17 cellular contexts compared by ENCODE assay signal in the genomic region with DNA sequence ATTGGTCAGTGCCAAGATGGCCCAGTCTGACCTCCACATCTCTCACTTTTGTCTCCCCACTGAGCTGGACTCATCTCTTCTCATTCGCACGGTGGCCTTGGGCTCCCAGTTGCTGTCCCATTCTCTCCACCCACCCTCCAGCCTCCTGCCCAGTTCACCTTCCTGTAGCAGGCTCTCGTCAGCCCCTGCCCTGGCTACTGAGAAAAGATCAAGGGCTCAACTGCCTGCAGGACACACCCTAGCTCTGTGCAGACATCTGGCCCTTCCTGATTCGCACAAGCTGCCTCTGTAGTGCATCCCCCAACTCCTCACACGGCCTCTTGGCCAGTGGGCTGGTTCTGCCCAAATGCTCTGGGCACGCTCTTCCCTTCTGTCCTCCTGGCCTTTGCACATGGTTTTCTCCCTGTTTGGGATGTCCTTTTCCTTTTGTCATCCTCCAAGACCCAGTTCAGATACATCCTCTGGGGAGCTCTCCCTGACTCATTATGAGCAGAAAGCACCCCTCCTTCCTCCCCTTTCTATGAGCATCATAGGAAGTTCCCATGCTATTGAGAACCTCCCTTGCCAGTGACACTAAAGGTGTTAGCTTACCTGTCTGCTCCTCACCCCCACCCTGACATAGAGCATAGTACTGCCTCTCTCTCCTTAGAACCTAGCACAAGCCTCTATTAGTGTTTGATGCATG.
DNase-seq lines count a peak whose midpoint lies in the region; ATAC-seq, FAIRE-seq and TF ChIP-seq lines count a peak whose summit lies in the region.
"Had no signal": no experiment of that assay in that cellular context is flagged by ENCODE, and none has a peak within 500 bp of the region (broad histone marks: within the 10 kb centered on the region; RNA-seq: fewer than 3 reads in every experiment).

No MANE protein-coding gene starts in this region.

- H3K9me3 Mint-ChIP-seq in activated naive CD8-positive, alpha-beta T cell treated with anti-CD3 and anti-CD28 coated beads, Interleukin-2, amount 10 ng/mL, durations not matched to agents 7 days and 5 days = no peaks in the 10 kb centered on the region
- H3K9me3 Mint-ChIP-seq in activated naive CD8-positive, alpha-beta T cell treated with anti-CD3 and anti-CD28 coated beads, Interleukin-2, amount 50 U/mL, for 24 hours = no peaks in the 10 kb centered on the region
- H3K9me3 Mint-ChIP-seq in T-cell (no peaks in the 10 kb centered on the region), endothelial cell (ENCODE audit: unreplicated experiment) (no peaks in the 10 kb centered on the region)
- no peaks in the 10 kb centered on the region for H3K9me3 Mint-ChIP-seq in activated T-helper 1 cell treated with anti-CD3 and anti-CD28 coated beads, Interleukin-12 subunit alpha, Interleukin-12 subunit beta, Interleukin-2, Interleukin-4 antibody, amounts not matched to agents 30 ng/mL and 10 ng/mL and 1 ng/mL, durations not matched to agents 14 hours and 24 hours and 36 hours

- peak overlapping the region; percentile 51 for H3K27ac Mint-ChIP-seq in activated naive CD8-positive, alpha-beta T cell treated with anti-CD3 and anti-CD28 coated beads, Interleukin-2, amount 10 ng/mL, durations not matched to agents 7 days and 5 days
- H3K27ac Mint-ChIP-seq in activated naive CD8-positive, alpha-beta T cell treated with anti-CD3 and anti-CD28 coated beads, Interleukin-2, amount 50 U/mL, for 24 hours = no peak overlapping the region
- H3K27ac Mint-ChIP-seq in T-cell = peak overlapping the region; percentile 19 to 23
- H3K27ac Mint-ChIP-seq in endothelial cell (ENCODE audit: unreplicated experiment) = no peak overlapping the region
- H3K27ac Mint-ChIP-seq in activated T-helper 1 cell treated with anti-CD3 and anti-CD28 coated beads, Interleukin-12 subunit alpha, Interleukin-12 subunit beta, Interleukin-2, Interleukin-4 antibody, amounts not matched to agents 30 ng/mL and 10 ng/mL and 1 ng/mL, durations not matched to agents 14 hours and 24 hours and 36 hours = no peak overlapping the region
- H3K27ac Mint-ChIP-seq: B cell had no signal

- no peak for FAIRE-seq in urothelium cell line (lab: Jason Lieb, UNC)

- TF ChIP-seq CTCF in endothelial cell (IDR thresholded peaks at IDR 0.05; ENCODE audit: unreplicated experiment) = no peak

- H3K27me3 Mint-ChIP-seq in activated naive CD8-positive, alpha-beta T cell treated with anti-CD3 and anti-CD28 coated beads, Interleukin-2, amount 10 ng/mL, durations not matched to agents 7 days and 5 days = no peaks in the 10 kb centered on the region
- H3K27me3 Mint-ChIP-seq in activated naive CD8-positive, alpha-beta T cell treated with anti-CD3 and anti-CD28 coated beads, Interleukin-2, amount 50 U/mL, for 24 hours = no peaks in the 10 kb centered on the region
- H3K27me3 Mint-ChIP-seq in T-cell (no peaks in the 10 kb centered on the region), endothelial cell (ENCODE audit: unreplicated experiment) (peaks cover 8% of the 10 kb centered on the region)
- H3K27me3 Mint-ChIP-seq in activated T-helper 1 cell treated with anti-CD3 and anti-CD28 coated beads, Interleukin-12 subunit alpha, Interleukin-12 subunit beta, Interleukin-2, Interleukin-4 antibody, amounts not matched to agents 30 ng/mL and 10 ng/mL and 1 ng/mL, durations not matched to agents 14 hours and 24 hours and 36 hours (ENCODE audit: insufficient read depth) = peaks cover 4% of the 10 kb centered on the region
- H3K27me3 Mint-ChIP-seq: B cell had no signal

- peaks cover 8% of the 10 kb centered on the region for H3K36me3 Mint-ChIP-seq in activated naive CD8-positive, alpha-beta T cell treated with anti-CD3 and anti-CD28 coated beads, Interleukin-2, amount 10 ng/mL, durations not matched to agents 7 days and 5 days
- H3K36me3 Mint-ChIP-seq in activated naive CD8-positive, alpha-beta T cell treated with anti-CD3 and anti-CD28 coated beads, Interleukin-2, amount 50 U/mL, for 24 hours (ENCODE audit: low read depth) = no peaks in the 10 kb centered on the region
- H3K36me3 Mint-ChIP-seq in T-cell (no peaks in the 10 kb centered on the region), endothelial cell (ENCODE audit: low read depth, unreplicated experiment) (peaks cover 33% of the 10 kb centered on the region)
- peaks cover 5% of the 10 kb centered on the region for H3K36me3 Mint-ChIP-seq in activated T-helper 1 cell treated with anti-CD3 and anti-CD28 coated beads, Interleukin-12 subunit alpha, Interleukin-12 subunit beta, Interleukin-2, Interleukin-4 antibody, amounts not matched to agents 30 ng/mL and 10 ng/mL and 1 ng/mL, durations not matched to agents 14 hours and 24 hours and 36 hours (ENCODE audit: low read depth)

- POLR2A ChIA-PET in activated naive CD8-positive, alpha-beta T cell treated with anti-CD3 and anti-CD28 coated beads, Interleukin-2, amount 10 ng/mL, durations not matched to agents 7 days and 5 days (lab: Charles Lee) = interaction anchor here (1.3 to 2.8 kb wide), 3 partner anchors 9 to 16 kb away, joined by 3 to 14 read pairs (median 4); no protein-coding TSS in a partner anchor
- POLR2A ChIA-PET in T-cell (lab: Charles Lee) = no interaction called here

- CTCF ChIA-PET in T-cell (lab: Charles Lee) = interaction anchor here in 1 of 2 donors (0.5 kb wide), 1 partner anchor 109 kb away, joined by 3 read pairs; no protein-coding TSS in a partner anchor

- no peak for DNase-seq in activated naive CD8-positive, alpha-beta T cell treated with anti-CD3 and anti-CD28 coated beads, Interleukin-2, amount 10 ng/mL, durations not matched to agents 7 days and 5 days
- no peak for DNase-seq in activated naive CD8-positive, alpha-beta T cell treated with anti-CD3 and anti-CD28 coated beads, Interleukin-2, amount 50 U/mL, for 24 hours
- DNase-seq in T-cell (no peak), endothelial cell (ENCODE audit: low spot score) (no peak), NCI-H2081 (lab: John Stamatoyannopoulos, UW) (no peak), urothelium cell line (ENCODE audit: low spot score) (no peak)
- peak; percentile 7 for DNase-seq in stimulated activated CD8-positive, alpha-beta memory T cell treated with anti-CD3 and anti-CD28 coated beads, Interleukin-4, amount 100 ng/mL, for 48 hours
- DNase-seq in activated T-helper 1 cell treated with anti-CD3 and anti-CD28 coated beads, Interleukin-12 subunit alpha, Interleukin-12 subunit beta, Interleukin-2, Interleukin-4 antibody, amounts not matched to agents 30 ng/mL and 10 ng/mL and 1 ng/mL, durations not matched to agents 14 hours and 24 hours and 36 hours (ENCODE audit: low spot score) = no peak
- DNase-seq: DMS 273 treated with DMSO at 0.1 percent for 48 hours; GM23248; NCI-H1436 treated with DMSO at 0.1 percent for 48 hours; NCI-H2081 treated with DMSO at 0.1 percent for 48 hours; NCI-H226; NCI-H526; NK-92 treated with Interleukin-12 subunit alpha and Interleukin-12 subunit beta, amount 100 ng/mL, for 24 hours; OCI-M1 had no signal

- intact Hi-C loops in activated T-helper 1 cell treated with anti-CD3 and anti-CD28 coated beads, Interleukin-12 subunit alpha, Interleukin-12 subunit beta, Interleukin-2, Interleukin-4 antibody, amounts not matched to agents 30 ng/mL and 10 ng/mL and 1 ng/mL, durations not matched to agents 14 hours and 24 hours and 36 hours (cut with micrococcal nuclease) = no loop called here

- H3K4me1 Mint-ChIP-seq in activated naive CD8-positive, alpha-beta T cell treated with anti-CD3 and anti-CD28 coated beads, Interleukin-2, amount 10 ng/mL, durations not matched to agents 7 days and 5 days = peaks cover 24% of the 10 kb centered on the region
- H3K4me1 Mint-ChIP-seq in activated naive CD8-positive, alpha-beta T cell treated with anti-CD3 and anti-CD28 coated beads, Interleukin-2, amount 50 U/mL, for 24 hours = peaks cover 19% of the 10 kb centered on the region
- peaks cover 26 to 40% (median 32%) of the 10 kb centered on the region in 3 donors for H3K4me1 Mint-ChIP-seq in T-cell
- no peaks in the 10 kb centered on the region for H3K4me1 Mint-ChIP-seq in endothelial cell (ENCODE audit: unreplicated experiment)
- peaks cover 37% of the 10 kb centered on the region for H3K4me1 Mint-ChIP-seq in activated T-helper 1 cell treated with anti-CD3 and anti-CD28 coated beads, Interleukin-12 subunit alpha, Interleukin-12 subunit beta, Interleukin-2, Interleukin-4 antibody, amounts not matched to agents 30 ng/mL and 10 ng/mL and 1 ng/mL, durations not matched to agents 14 hours and 24 hours and 36 hours (ENCODE audit: low read depth)
- H3K4me1 Mint-ChIP-seq: B cell had no signal

- ATAC-seq in activated naive CD8-positive, alpha-beta T cell treated with anti-CD3 and anti-CD28 coated beads, Interleukin-2, amount 10 ng/mL, durations not matched to agents 7 days and 5 days (ENCODE audit: low read depth) = peak; percentile 32
- no peak for ATAC-seq in activated naive CD8-positive, alpha-beta T cell treated with anti-CD3 and anti-CD28 coated beads, Interleukin-2, amount 50 U/mL, for 24 hours
- ATAC-seq in T-cell (replicated peaks in 1 of 4) = peak in 3 of 4 experiments; percentile 24 to 80 (median 43)

- H3K4me3 Mint-ChIP-seq in activated naive CD8-positive, alpha-beta T cell treated with anti-CD3 and anti-CD28 coated beads, Interleukin-2, amount 10 ng/mL, durations not matched to agents 7 days and 5 days = no peak overlapping the region
- H3K4me3 Mint-ChIP-seq in activated naive CD8-positive, alpha-beta T cell treated with anti-CD3 and anti-CD28 coated beads, Interleukin-2, amount 50 U/mL, for 24 hours = no peak overlapping the region
- H3K4me3 Mint-ChIP-seq in T-cell = peak overlapping the region in 1 of 3 donors; percentile 28
- peak overlapping the region; percentile 2 for H3K4me3 Mint-ChIP-seq in endothelial cell (ENCODE audit: unreplicated experiment)
- H3K4me3 Mint-ChIP-seq in activated T-helper 1 cell treated with anti-CD3 and anti-CD28 coated beads, Interleukin-12 subunit alpha, Interleukin-12 subunit beta, Interleukin-2, Interleukin-4 antibody, amounts not matched to agents 30 ng/mL and 10 ng/mL and 1 ng/mL, durations not matched to agents 14 hours and 24 hours and 36 hours = no peak overlapping the region
- H3K4me3 Mint-ChIP-seq: B cell had no signal

Comparison
In these comparisons a context has a peak if more than half of its experiments do, and no peak if none do; other contexts are left out.
1. H3K27ac Mint-ChIP-seq: peak in activated naive CD8-positive, alpha-beta T cell treated with anti-CD3 and anti-CD28 coated beads, Interleukin-2, amount 10 ng/mL, durations not matched to agents 7 days and 5 days (single experiment) and T-cell (2 of 2); none in activated naive CD8-positive, alpha-beta T cell treated with anti-CD3 and anti-CD28 coated beads, Interleukin-2, amount 50 U/mL, for 24 hours (single experiment), endothelial cell (single experiment) and activated T-helper 1 cell treated with anti-CD3 and anti-CD28 coated beads, Interleukin-12 subunit alpha, Interleukin-12 subunit beta, Interleukin-2, Interleukin-4 antibody, amounts not matched to agents 30 ng/mL and 10 ng/mL and 1 ng/mL, durations not matched to agents 14 hours and 24 hours and 36 hours (single experiment).